Comparison of ENCODE assay signal across 8 cellular contexts in the genomic region with DNA sequence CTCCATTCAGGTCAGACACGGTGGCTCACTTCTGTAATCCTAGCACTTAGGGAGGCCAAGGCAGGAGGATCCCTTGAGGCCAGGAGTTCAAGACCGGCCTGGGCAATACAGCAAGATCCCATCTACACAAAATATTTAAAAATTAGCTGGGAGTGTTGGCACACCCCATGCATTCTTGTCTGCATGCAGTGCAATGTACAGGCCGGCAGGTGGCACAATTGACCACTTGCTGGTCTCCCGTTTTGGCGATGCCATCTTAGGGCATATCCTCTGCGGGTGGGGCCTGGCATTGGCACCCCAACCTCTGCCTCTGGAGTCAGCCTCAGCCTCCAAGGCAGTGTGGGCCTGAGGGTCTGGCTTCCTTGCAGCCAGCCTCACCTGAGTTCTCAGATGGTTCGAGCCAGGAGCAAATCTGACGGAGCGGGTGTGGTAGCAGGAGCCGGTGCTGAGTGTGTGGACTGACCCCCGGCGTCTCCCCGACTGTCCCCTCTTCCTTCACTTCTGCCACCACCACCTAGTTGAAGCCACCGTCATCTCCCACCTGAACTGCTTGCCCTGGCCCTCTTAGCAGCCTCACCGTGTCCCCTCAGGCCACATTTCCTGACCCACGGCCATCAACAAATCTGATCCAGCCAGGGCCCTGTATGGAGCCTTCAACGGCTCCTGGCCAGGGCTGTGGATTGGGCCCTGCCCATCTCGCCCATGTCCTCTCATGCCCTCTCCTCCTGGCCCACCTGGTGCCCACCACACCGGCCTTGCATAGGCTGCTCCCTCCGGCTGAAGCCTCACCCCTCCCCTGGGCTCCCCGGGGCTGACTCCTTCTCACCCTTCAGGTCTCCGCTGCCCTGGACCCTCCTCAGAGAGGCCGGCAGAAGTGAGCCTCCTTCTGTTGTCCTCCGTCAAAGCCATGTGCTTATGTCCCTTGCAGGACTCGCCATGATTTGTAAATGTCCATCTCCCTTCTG. TPM values are rescaled to one million over a fixed set of nuclear protein-coding genes. Genes with fewer than 3 reads are reported as not detected.
DNase-seq lines count a peak whose midpoint lies in the region; ATAC-seq and TF ChIP-seq lines count a peak whose summit lies in the region.

No MANE protein-coding gene starts in this region.

- intact Hi-C loops in right lobe of liver (cut with DNase I), result loop anchor here (2.0 to 10.0 kb wide), 4 partner anchors 192 to 395 kb away; a partner anchor contains a TSS

- no peak overlapping the region for H3K4me3 ChIP-seq in right lobe of liver

- peak; percentile 68 to 86 for ATAC-seq in activated CD4-positive, CD25-positive, alpha-beta regulatory T cell treated with anti-CD3 and anti-CD28 coated beads, Interleukin-2, amount 50 U/mL, for 24 hours
- ATAC-seq in right lobe of liver (peak; percentile 81 to 93 (median 88)), HG03442 (IDR thresholded peaks at IDR 0.05; ENCODE audit: unreplicated experiment) (no peak)

- TF ChIP-seq POLR2A in right lobe of liver (IDR thresholded peaks at IDR 0.05), result no peak

- peak; percentile 90 to 95 (median 94) for TF ChIP-seq CTCF in right lobe of liver (IDR thresholded peaks at IDR 0.05)

- WGBS in right lobe of liver (ENCODE audit: insufficient coverage, low coverage, low lambda C conversion rate, missing lambda C conversion rate), result 30% methylated on average over 10 of the region's 25 CpGs

- no peaks in the 10 kb centered on the region for H3K27me3 ChIP-seq in right lobe of liver

- no peaks in the 10 kb centered on the region for H3K36me3 ChIP-seq in right lobe of liver

- DNase-seq in NCI-H1694 treated with DMSO at 0.1 percent for 48 hours (lab: John Stamatoyannopoulos, UW) (peak; percentile 29), NCI-H1694 (lab: John Stamatoyannopoulos, UW) (no peak), NCI-H2029 treated with DMSO at 0.1 percent for 48 hours (lab: John Stamatoyannopoulos, UW) (peak; percentile 17), right lobe of liver (peak; percentile 61 to 67 (median 65))
- peak; percentile 58 for DNase-seq in central memory CD4-positive, alpha-beta T cell
- peak; percentile 8 for DNase-seq in stimulated activated CD8-positive, alpha-beta memory T cell treated with anti-CD3 and anti-CD28 coated beads, Interleukin-12 subunit alpha, Interleukin-12 subunit beta, amount 100 ng/mL, for 24 hours (ENCODE audit: extremely low read depth)

- H3K27ac ChIP-seq in right lobe of liver, result no peak overlapping the region

- H3K4me1 ChIP-seq in right lobe of liver, result no peaks in the 10 kb centered on the region

- no peaks in the 10 kb centered on the region for H3K9me3 ChIP-seq in right lobe of liver

RNA-seq across cellular contexts. Expression of a gene that starts 44.0 kb away (rescaled TPM):
- total RNA-seq in right lobe of liver, result under 1 TPM in 4 of 6 experiments, not detected in 2; 0.17 to 0.22 (median 0.20) TPM
